In genomic region chr22:20001082-20001638, GRCh38 we compare ENCODE assay signal across 26 cellular contexts. TPM values are rescaled to one million over a fixed set of nuclear protein-coding genes. Genes with fewer than 3 reads are reported as not detected.
DNase-seq lines count a peak whose midpoint lies in the region; ATAC-seq, FAIRE-seq and TF ChIP-seq lines count a peak whose summit lies in the region.
"Had no signal": no experiment of that assay in that cellular context is flagged by ENCODE, and none has a peak within 500 bp of the region (broad histone marks: within the 10 kb centered on the region; RNA-seq: fewer than 3 reads in every experiment).

No MANE protein-coding gene starts in this region.

- TF ChIP-seq EP300 in HepG2 (IDR thresholded peaks at IDR 0.05; ENCODE audit: low read depth in 2 of 2, low read length in 2 of 2) (no peak), HepG2 (CRISPR knock-in tag; IDR thresholded peaks at IDR 0.05; ENCODE audit: borderline replicate concordance) (no peak)

- H3K4me1 Mint-ChIP-seq in osteocyte (ENCODE audit: unreplicated experiment): peaks cover 27% of the 10 kb centered on the region
- H3K4me1 Mint-ChIP-seq: stimulated activated naive B cell treated with anti-CD40 and anti-IgM and Interleukin-4, amounts not matched to agents 10 μg/mL and 1 μg/mL and 100 μg/mL, for 72 hours; T-helper 17 cell had no signal

- TF ChIP-seq CTCF in cardiac fibroblast (IDR thresholded peaks at IDR 0.05; ENCODE audit: low read depth, low read length): no peak
- no peak for TF ChIP-seq CTCF in HepG2 (CRISPR knock-in tag; IDR thresholded peaks at IDR 0.05)
- TF ChIP-seq CTCF in thyroid gland (IDR thresholded peaks at IDR 0.05): no peak
- no peak for TF ChIP-seq CTCF in osteocyte (IDR thresholded peaks at IDR 0.05)

- peaks cover 43% of the 10 kb centered on the region for H3K4me1 ChIP-seq in HepG2 (ENCODE audit: insufficient read depth, low read length)
- H3K4me1 ChIP-seq in thyroid gland: peaks cover 45 to 67% of the 10 kb centered on the region in 2 donors
- H3K4me1 ChIP-seq: colonic mucosa, pancreas, transverse colon had no signal

- H3K27ac Mint-ChIP-seq in osteocyte (ENCODE audit: unreplicated experiment): no peak overlapping the region
- H3K27ac Mint-ChIP-seq: activated CD8-positive, alpha-beta T cell treated with anti-CD3 and anti-CD28 coated beads, Interleukin-2, amount 10 ng/mL, durations not matched to agents 7 days and 5 days; activated T-cell treated with anti-CD3 and anti-CD28 coated beads, Interleukin-2, amount 50 U/mL, for 24 hours; endodermal cell; stimulated activated naive B cell treated with anti-CD40 and anti-IgM and Interleukin-4, amounts not matched to agents 10 μg/mL and 1 μg/mL and 100 μg/mL, for 72 hours; T-helper 17 cell had no signal

- H3K36me3 ChIP-seq in HepG2 (replicated peaks in 1 of 2; ENCODE audit: control insufficient read depth in 1 of 2, insufficient read depth in 2 of 2, low read length in 2 of 2) (peaks cover 1 to 7% of the 10 kb centered on the region in 2 experiments; a peak in 1 of 5 replicates), thyroid gland (no peaks in the 10 kb centered on the region)
- H3K36me3 ChIP-seq: colonic mucosa, heart right ventricle, pancreas, sigmoid colon, transverse colon had no signal

- H3K79me2 ChIP-seq in HepG2 (ENCODE audit: insufficient read depth, low read length): peaks cover 9% of the 10 kb centered on the region

- BruUV-seq in HepG2 (replicated peaks; lab: Mats Ljungman, UMichigan): no TSS peak

- H3K27me3 Mint-ChIP-seq in osteocyte (ENCODE audit: unreplicated experiment): no peaks in the 10 kb centered on the region
- H3K27me3 Mint-ChIP-seq: activated T-cell treated with anti-CD3 and anti-CD28 coated beads, Interleukin-2, amount 50 U/mL, for 24 hours; T-helper 17 cell had no signal

- H3K9me3 Mint-ChIP-seq in osteocyte (ENCODE audit: unreplicated experiment): peaks cover 21% of the 10 kb centered on the region

- no peak overlapping the region for H3K9ac ChIP-seq in HepG2 (ENCODE audit: insufficient read depth, low read depth, low read length)

- FAIRE-seq in HepG2 (lab: Jason Lieb, UNC): no peak
- FAIRE-seq: H54, pancreas, RCC 7860 had no signal

- ATAC-seq in HepG2 (no peak), HG02981 (IDR thresholded peaks at IDR 0.05; ENCODE audit: unreplicated experiment) (no peak)
- ATAC-seq: activated CD8-positive, alpha-beta T cell treated with anti-CD3 and anti-CD28 coated beads, Interleukin-2, amount 10 ng/mL, durations not matched to agents 7 days and 5 days; stimulated activated naive B cell treated with anti-CD40 and anti-IgM and Interleukin-4, amounts not matched to agents 10 μg/mL and 1 μg/mL and 100 μg/mL, for 72 hours; T-helper 17 cell had no signal

- H3K9me3 ChIP-seq in HepG2 (ENCODE audit: low read length) (peaks cover 14% of the 10 kb centered on the region), thyroid gland (no peaks in the 10 kb centered on the region)
- H3K9me3 ChIP-seq: colonic mucosa had no signal

- no peaks in the 10 kb centered on the region for H3K36me3 Mint-ChIP-seq in osteocyte (ENCODE audit: unreplicated experiment)

- POLR2A ChIA-PET in HepG2 (lab: Yijun Ruan, JAX): no interaction called here

- intact Hi-C loops in HepG2 (cut with micrococcal nuclease; ENCODE audit: unreplicated experiment) (no loop called here), thyroid gland (cut with DNase I) (no loop called here)

- peak overlapping the region; percentile 59; the same call in 1 of the 2 replicates for H3K4me2 ChIP-seq in HepG2 (ENCODE audit: low read depth, low read length)

- DNase-seq in LHCN-M2 (ENCODE audit: low read depth) (peak; percentile 70), cardiac fibroblast (ENCODE audit: low read depth in 2 of 2) (peak; percentile 16 to 34), HepG2 (ENCODE audit: low spot score) (no peak), thyroid gland (no peak), anterior cingulate cortex (lab: John Stamatoyannopoulos, UW) (no peak), osteocyte (ENCODE audit: extremely low spot score, unreplicated experiment) (no peak)
- DNase-seq: activated CD8-positive, alpha-beta T cell treated with anti-CD3 and anti-CD28 coated beads, Interleukin-2, amount 10 ng/mL, durations not matched to agents 7 days and 5 days; activated naive CD4-positive, alpha-beta T cell treated with Interleukin-2 at 50 U/mL for 16 hours; activated T-cell treated with anti-CD3 and anti-CD28 coated beads, Interleukin-2, amount 50 U/mL, for 24 hours; colonic mucosa; endodermal cell; Karpas-422; NCI-H1105; NCI-H2107; NCI-H510A treated with DMSO at 0.1 percent for 48 hours; sigmoid colon; stimulated activated CD4-positive, alpha-beta T cell treated with anti-CD3 and anti-CD28 coated beads, Interleukin-1b, Interleukin-23, amount 100 ng/mL, for 48 hours; stimulated activated naive B cell treated with anti-CD40 and anti-IgM and Interleukin-4, amounts not matched to agents 10 μg/mL and 1 μg/mL and 100 μg/mL, for 72 hours; T-helper 17 cell; transverse colon had no signal

- TF ChIP-seq POLR2A in HepG2 (IDR thresholded peaks at IDR 0.05; ENCODE audit: insufficient read depth in 1 of 2, low read depth in 2 of 2, low read length in 2 of 2): no peak
- no peak for TF ChIP-seq POLR2A in thyroid gland (IDR thresholded peaks at IDR 0.05)

- no peak for TF ChIP-seq RAD21 in HepG2 (CRISPR knock-in tag; IDR thresholded peaks at IDR 0.05)

- WGBS in HepG2 (ENCODE audit: low lambda C conversion rate): 97% methylated on average over 4 of the region's 11 CpGs
- WGBS in thyroid gland, 2 donors: 87 to 91% methylated on average over 8 to 10 of the region's 11 CpGs

- H2AFZ ChIP-seq in HepG2 (ENCODE audit: low read length): no peak overlapping the region

- H4K20me1 ChIP-seq in HepG2 (ENCODE audit: insufficient read depth, low read length): no peaks in the 10 kb centered on the region; the same call in 1 of the 2 replicates

- H3K4me3 ChIP-seq in cardiac fibroblast (replicated peaks in 1 of 2; ENCODE audit: low read depth in 2 of 2, low read length in 2 of 2) (no peak overlapping the region), HepG2 (replicated peaks in 1 of 3; ENCODE audit: insufficient read depth in 1 of 3, low read depth in 2 of 3, low read length in 3 of 3) (no peak overlapping the region), thyroid gland (replicated peaks in 1 of 3) (no peak overlapping the region)
- H3K4me3 ChIP-seq: colonic mucosa, heart right ventricle, lung, pancreas, sigmoid colon, transverse colon had no signal

- 0 out of 5 replicates have a peak, but pooled peaks cover 0 to 1% of the 10 kb centered on the region in 2 experiments for H3K27me3 ChIP-seq in HepG2 (ENCODE audit: control insufficient read depth in 1 of 2, insufficient read depth in 2 of 2, low read length in 2 of 2)
- no peaks in the 10 kb centered on the region for H3K27me3 ChIP-seq in thyroid gland
- H3K27me3 ChIP-seq: colonic mucosa, heart right ventricle, pancreas, sigmoid colon, transverse colon had no signal

- in situ Hi-C loops in HepG2 (cut with HindIII; ENCODE audit: extremely low pct_ligation_motif_present, low pct_unique_long_range_greater_than_20kb): no loop called here

- CTCF ChIA-PET in HepG2 (lab: Yijun Ruan, JAX; ENCODE audit: low intra/inter-chr PET ratio, low total read pairs): no interaction called here

- no peak overlapping the region for H3K4me3 Mint-ChIP-seq in osteocyte (ENCODE audit: unreplicated experiment)
- H3K4me3 Mint-ChIP-seq: activated CD8-positive, alpha-beta T cell treated with anti-CD3 and anti-CD28 coated beads, Interleukin-2, amount 10 ng/mL, durations not matched to agents 7 days and 5 days; activated T-cell treated with anti-CD3 and anti-CD28 coated beads, Interleukin-2, amount 50 U/mL, for 24 hours; endodermal cell; stimulated activated naive B cell treated with anti-CD40 and anti-IgM and Interleukin-4, amounts not matched to agents 10 μg/mL and 1 μg/mL and 100 μg/mL, for 72 hours; T-helper 17 cell had no signal

- H3K27ac ChIP-seq in HepG2 (ENCODE audit: extremely low read length, insufficient read depth, low read length): peak overlapping the region; percentile 64
- peak overlapping the region; percentile 10 to 58 (median 38) for H3K27ac ChIP-seq in thyroid gland
- H3K27ac ChIP-seq: colonic mucosa, pancreas had no signal

RNA-seq across cellular contexts. Expression of gene ARVCF, which starts 15.5 kb away (rescaled TPM):
- total RNA-seq in LHCN-M2 (2014; rRNA removed) (4.5 and 6.4 TPM in 2 replicates), HepG2 (2016; rRNA removed; fragmentation: Illumina TruSeq; extraction: Trizol) (10.4 and 17.7 TPM in 2 replicates), thyroid gland (100 to 1,000 TPM in 3 of 4 donors, 10 to 100 TPM in 1; 34.5 to 123 (median 111) TPM), osteocyte (26.5 and 29.3 TPM in 2 replicates)
- polyA plus RNA-seq in LHCN-M2 (2012): 2.7 TPM
- total RNA-seq in HepG2 (2016; cell fraction: cytosol; rRNA removed; fragmentation: Illumina TruSeq; extraction: Trizol; ENCODE audit: low read depth): 3.9 and 4.0 TPM in 2 replicates
- 8.1 and 18.0 TPM in 2 replicates for total RNA-seq in HepG2 (2016; cell fraction: insoluble cytoplasmic fraction; rRNA removed; fragmentation: Illumina TruSeq; extraction: Trizol)
- total RNA-seq in HepG2 (2016; cell fraction: membrane; rRNA removed; fragmentation: Illumina TruSeq; extraction: Trizol): 3.8 and 4.0 TPM in 2 replicates
- total RNA-seq in HepG2 (2016; cell fraction: nucleus; rRNA removed; fragmentation: Illumina TruSeq; extraction: Trizol): 20.2 and 20.4 TPM in 2 replicates
- polyA plus RNA-seq in HepG2 (2011; rRNA removed): 16.4 and 23.8 TPM in 2 replicates
- polyA plus RNA-seq in HepG2 (2011; cell fraction: cytosol; rRNA removed): 8.4 and 13.1 TPM in 2 replicates
- 152 and 182 TPM in 2 replicates for polyA plus RNA-seq in HepG2 (2011; cell fraction: nucleus; rRNA removed)
- 11.1 and 12.4 TPM in 2 replicates for polyA plus RNA-seq in HepG2 (2012)
- polyA plus RNA-seq in HepG2 (2016; cell fraction: cytosol; fragmentation: Illumina TruSeq; extraction: Trizol; ENCODE audit: low read depth): 0.99 and 1.4 TPM in 2 replicates
- polyA plus RNA-seq in HepG2 (2016; cell fraction: insoluble cytoplasmic fraction; fragmentation: Illumina TruSeq; extraction: Trizol; ENCODE audit: low read depth): 8.5 and 10.9 TPM in 2 replicates
- 2.0 and 2.3 TPM in 2 replicates for polyA plus RNA-seq in HepG2 (2016; cell fraction: membrane; fragmentation: Illumina TruSeq; extraction: Trizol; ENCODE audit: low read depth)
- polyA plus RNA-seq in HepG2 (2016; cell fraction: nucleus; fragmentation: Illumina TruSeq; extraction: Trizol; ENCODE audit: insufficient read depth, low read depth): 42.2 and 48.6 TPM in 2 replicates
- 1.2 and 26.6 TPM in 2 replicates for polyA minus RNA-seq in HepG2 (2011; rRNA and poly(A)+ RNA removed; ENCODE audit: low replicate concordance)
- polyA minus RNA-seq in HepG2 (2011; cell fraction: cytosol; rRNA and poly(A)+ RNA removed): 9.2 and 12.0 TPM in 2 replicates
- 28.6 and 29.7 TPM in 2 replicates for polyA minus RNA-seq in HepG2 (2011; cell fraction: nucleus; rRNA and poly(A)+ RNA removed)

RNA-seq across cellular contexts. Expression of gene TANGO2, which starts 19.8 kb away (rescaled TPM):
- 24.0 and 30.8 TPM in 2 replicates for total RNA-seq in LHCN-M2 (2014; rRNA removed)
- 30.3 TPM for polyA plus RNA-seq in LHCN-M2 (2012)
- total RNA-seq in HepG2 (2016; rRNA removed; fragmentation: Illumina TruSeq; extraction: Trizol): 12.1 and 12.9 TPM in 2 replicates
- total RNA-seq in HepG2 (2016; cell fraction: cytosol; rRNA removed; fragmentation: Illumina TruSeq; extraction: Trizol; ENCODE audit: low read depth): 7.0 and 7.5 TPM in 2 replicates
- total RNA-seq in HepG2 (2016; cell fraction: insoluble cytoplasmic fraction; rRNA removed; fragmentation: Illumina TruSeq; extraction: Trizol): 11.8 and 12.2 TPM in 2 replicates
- total RNA-seq in HepG2 (2016; cell fraction: membrane; rRNA removed; fragmentation: Illumina TruSeq; extraction: Trizol): 17.5 and 20.9 TPM in 2 replicates
- 7.2 and 10.6 TPM in 2 replicates for total RNA-seq in HepG2 (2016; cell fraction: nucleus; rRNA removed; fragmentation: Illumina TruSeq; extraction: Trizol)
- 14.8 and 20.8 TPM in 2 replicates for polyA plus RNA-seq in HepG2 (2011; rRNA removed)
- polyA plus RNA-seq in HepG2 (2011; cell fraction: cytosol; rRNA removed): 17.4 and 18.3 TPM in 2 replicates
- 24.2 and 25.5 TPM in 2 replicates for polyA plus RNA-seq in HepG2 (2011; cell fraction: nucleus; rRNA removed)
- polyA plus RNA-seq in HepG2 (2012): 5.0 and 9.6 TPM in 2 replicates
- polyA plus RNA-seq in HepG2 (2016; cell fraction: cytosol; fragmentation: Illumina TruSeq; extraction: Trizol; ENCODE audit: low read depth): 8.1 TPM in 2 replicates
- polyA plus RNA-seq in HepG2 (2016; cell fraction: insoluble cytoplasmic fraction; fragmentation: Illumina TruSeq; extraction: Trizol; ENCODE audit: low read depth): 10.1 and 14.2 TPM in 2 replicates
- 14.1 and 15.1 TPM in 2 replicates for polyA plus RNA-seq in HepG2 (2016; cell fraction: membrane; fragmentation: Illumina TruSeq; extraction: Trizol; ENCODE audit: low read depth)
- polyA plus RNA-seq in HepG2 (2016; cell fraction: nucleus; fragmentation: Illumina TruSeq; extraction: Trizol; ENCODE audit: insufficient read depth, low read depth): 17.4 and 18.4 TPM in 2 replicates
- polyA minus RNA-seq in HepG2 (2011; rRNA and poly(A)+ RNA removed; ENCODE audit: low replicate concordance): 34.8 and 39.9 TPM in 2 replicates
- polyA minus RNA-seq in HepG2 (2011; cell fraction: cytosol; rRNA and poly(A)+ RNA removed): 9.8 and 10.9 TPM in 2 replicates
- polyA minus RNA-seq in HepG2 (2011; cell fraction: nucleus; rRNA and poly(A)+ RNA removed): 8.9 and 9.0 TPM in 2 replicates
- 10 to 100 TPM; 50.3 to 82.7 (median 65.2) TPM for total RNA-seq in thyroid gland
- total RNA-seq in osteocyte: 24.9 and 28.1 TPM in 2 replicates

RNA-seq across cellular contexts. Expression of gene TXNRD2, which starts 59.5 kb away (rescaled TPM):
- total RNA-seq in LHCN-M2 (2014; rRNA removed) (39.5 TPM in 2 replicates), HepG2 (2016; rRNA removed; fragmentation: Illumina TruSeq; extraction: Trizol) (16.4 and 18.6 TPM in 2 replicates), thyroid gland (10 to 100 TPM; 19.5 to 34.5 (median 25.6) TPM), osteocyte (12.6 and 13.1 TPM in 2 replicates)
- polyA plus RNA-seq in LHCN-M2 (2012): 56.9 TPM
- total RNA-seq in HepG2 (2016; cell fraction: cytosol; rRNA removed; fragmentation: Illumina TruSeq; extraction: Trizol; ENCODE audit: low read depth): 4.6 and 5.3 TPM in 2 replicates
- total RNA-seq in HepG2 (2016; cell fraction: insoluble cytoplasmic fraction; rRNA removed; fragmentation: Illumina TruSeq; extraction: Trizol): 16.6 and 20.5 TPM in 2 replicates
- 7.4 and 8.1 TPM in 2 replicates for total RNA-seq in HepG2 (2016; cell fraction: membrane; rRNA removed; fragmentation: Illumina TruSeq; extraction: Trizol)
- total RNA-seq in HepG2 (2016; cell fraction: nucleus; rRNA removed; fragmentation: Illumina TruSeq; extraction: Trizol): 17.3 and 19.7 TPM in 2 replicates
- polyA plus RNA-seq in HepG2 (2011; rRNA removed): 17.5 and 23.4 TPM in 2 replicates
- polyA plus RNA-seq in HepG2 (2011; cell fraction: cytosol; rRNA removed): 11.8 and 19.6 TPM in 2 replicates
- polyA plus RNA-seq in HepG2 (2011; cell fraction: nucleus; rRNA removed): 74.7 and 94.3 TPM in 2 replicates
- polyA plus RNA-seq in HepG2 (2012): 11.2 and 13.2 TPM in 2 replicates
- 3.6 and 4.0 TPM in 2 replicates for polyA plus RNA-seq in HepG2 (2016; cell fraction: cytosol; fragmentation: Illumina TruSeq; extraction: Trizol; ENCODE audit: low read depth)
- 17.8 and 20.1 TPM in 2 replicates for polyA plus RNA-seq in HepG2 (2016; cell fraction: insoluble cytoplasmic fraction; fragmentation: Illumina TruSeq; extraction: Trizol; ENCODE audit: low read depth)
- polyA plus RNA-seq in HepG2 (2016; cell fraction: membrane; fragmentation: Illumina TruSeq; extraction: Trizol; ENCODE audit: low read depth): 5.9 and 6.5 TPM in 2 replicates
- polyA plus RNA-seq in HepG2 (2016; cell fraction: nucleus; fragmentation: Illumina TruSeq; extraction: Trizol; ENCODE audit: insufficient read depth, low read depth): 34.4 and 34.7 TPM in 2 replicates
- 28.2 and 29.9 TPM in 2 replicates for polyA minus RNA-seq in HepG2 (2011; rRNA and poly(A)+ RNA removed; ENCODE audit: low replicate concordance)
- 10.6 and 12.9 TPM in 2 replicates for polyA minus RNA-seq in HepG2 (2011; cell fraction: cytosol; rRNA and poly(A)+ RNA removed)
- 24.5 and 27.3 TPM in 2 replicates for polyA minus RNA-seq in HepG2 (2011; cell fraction: nucleus; rRNA and poly(A)+ RNA removed)

RNA-seq across cellular contexts. Expression of gene COMT, which starts 59.6 kb away (rescaled TPM):
- total RNA-seq in LHCN-M2 (2014; rRNA removed): 290 and 350 TPM in 2 replicates
- polyA plus RNA-seq in LHCN-M2 (2012): 274 TPM
- total RNA-seq in HepG2 (2016; rRNA removed; fragmentation: Illumina TruSeq; extraction: Trizol): 144 and 162 TPM in 2 replicates
- total RNA-seq in HepG2 (2016; cell fraction: cytosol; rRNA removed; fragmentation: Illumina TruSeq; extraction: Trizol; ENCODE audit: low read depth): 44.0 and 61.5 TPM in 2 replicates
- 127 and 167 TPM in 2 replicates for total RNA-seq in HepG2 (2016; cell fraction: insoluble cytoplasmic fraction; rRNA removed; fragmentation: Illumina TruSeq; extraction: Trizol)
- total RNA-seq in HepG2 (2016; cell fraction: membrane; rRNA removed; fragmentation: Illumina TruSeq; extraction: Trizol): 60.4 and 90.3 TPM in 2 replicates
- total RNA-seq in HepG2 (2016; cell fraction: nucleus; rRNA removed; fragmentation: Illumina TruSeq; extraction: Trizol): 92.2 and 95.4 TPM in 2 replicates
- polyA plus RNA-seq in HepG2 (2011; rRNA removed): 156 and 194 TPM in 2 replicates
- 185 and 260 TPM in 2 replicates for polyA plus RNA-seq in HepG2 (2011; cell fraction: cytosol; rRNA removed)
- polyA plus RNA-seq in HepG2 (2011; cell fraction: nucleus; rRNA removed): 192 TPM in 2 replicates
- 90.6 and 123 TPM in 2 replicates for polyA plus RNA-seq in HepG2 (2012)
- 59.9 and 87.6 TPM in 2 replicates for polyA plus RNA-seq in HepG2 (2016; cell fraction: cytosol; fragmentation: Illumina TruSeq; extraction: Trizol; ENCODE audit: low read depth)
- polyA plus RNA-seq in HepG2 (2016; cell fraction: insoluble cytoplasmic fraction; fragmentation: Illumina TruSeq; extraction: Trizol; ENCODE audit: low read depth): 139 and 159 TPM in 2 replicates
- polyA plus RNA-seq in HepG2 (2016; cell fraction: membrane; fragmentation: Illumina TruSeq; extraction: Trizol; ENCODE audit: low read depth): 62.3 and 85.6 TPM in 2 replicates
- polyA plus RNA-seq in HepG2 (2016; cell fraction: nucleus; fragmentation: Illumina TruSeq; extraction: Trizol; ENCODE audit: insufficient read depth, low read depth): 155 and 158 TPM in 2 replicates
- 32.2 and 191 TPM in 2 replicates for polyA minus RNA-seq in HepG2 (2011; rRNA and poly(A)+ RNA removed; ENCODE audit: low replicate concordance)
- polyA minus RNA-seq in HepG2 (2011; cell fraction: cytosol; rRNA and poly(A)+ RNA removed): 76.6 and 84.9 TPM in 2 replicates
- 33.6 and 36.1 TPM in 2 replicates for polyA minus RNA-seq in HepG2 (2011; cell fraction: nucleus; rRNA and poly(A)+ RNA removed)
- 100 to 1,000 TPM in 3 of 4 donors, 10 to 100 TPM in 1; 92.6 to 216 (median 138) TPM for total RNA-seq in thyroid gland
- 92.1 and 94.1 TPM in 2 replicates for total RNA-seq in osteocyte

Comparison
In these comparisons a context has a peak if more than half of its experiments do, and no peak if none do; other contexts are left out.
1. DNase-seq: peak in LHCN-M2 (single experiment) and cardiac fibroblast (2 of 2); none in HepG2 (single experiment), thyroid gland (0 of 2), anterior cingulate cortex (0 of 58) and osteocyte (single experiment).